30 cellular contexts compared by ENCODE assay signal in genomic region chr10:123034332-123034731, GRCh38.
"Had no signal": no experiment of that assay in that cellular context is flagged by ENCODE, and none has a peak within 500 bp of the region (broad histone marks: within the 10 kb centered on the region; RNA-seq: fewer than 3 reads in every experiment).

No MANE protein-coding gene starts in this region.

- H3K4me3 ChIP-seq: pancreas, prostate gland, skin epidermis, smooth muscle cell, spleen, stomach, suprapubic skin, testis, tibial artery, transverse colon, upper lobe of right lung, uterus had no signal

- DNase-seq: naive B cell; naive thymus-derived CD8-positive, alpha-beta T cell; nephron progenitor cell; nucleus accumbens; pancreas; right cardiac atrium; spleen; stimulated activated CD4-positive, alpha-beta T cell treated with anti-CD3 and anti-CD28 coated beads, Interleukin-12 subunit alpha, Interleukin-12 subunit beta, amount 100 ng/mL, for 4 hours; stimulated activated CD4-positive, alpha-beta T cell treated with anti-CD3 and anti-CD28 coated beads, Interleukin-1b, Interleukin-23, amount 100 ng/mL, for 48 hours; stimulated activated CD4-positive, alpha-beta T cell treated with anti-CD3 and anti-CD28 coated beads, Interleukin-4, amount 100 ng/mL, for 1 hour; stimulated activated CD4-positive, alpha-beta T cell treated with anti-CD3 and anti-CD28 coated beads, Interleukin-4, amount 100 ng/mL, for 4 hours; stimulated activated CD8-positive, alpha-beta memory T cell treated with anti-CD3 and anti-CD28 coated beads, Interleukin-4, amount 100 ng/mL, for 48 hours; stimulated activated naive CD4-positive, alpha-beta T cell; stimulated activated naive CD8-positive, alpha-beta T cell treated with anti-CD3 and anti-CD28 coated beads, Interleukin-15, Interleukin-2, amounts not matched to agents 100 U/mL and 50 U/mL, for 24 hours; stomach; testis; tibial artery; transverse colon; upper lobe of right lung; uterus had no signal

- ATAC-seq: naive thymus-derived CD8-positive, alpha-beta T cell; natural killer cell treated with Interleukin-12 subunit alpha and Interleukin-12 subunit beta and Interleukin-15 and Interleukin-18, amount 100 ng/mL, for 72 hours; pancreas; right cardiac atrium; sciatic nerve; stimulated activated memory B cell treated with anti-CD40 and anti-IgM and Interleukin-4, amounts not matched to agents 10 μg/mL and 1 μg/mL and 100 μg/mL, for 72 hours; stimulated activated naive CD8-positive, alpha-beta T cell treated with anti-CD3 and anti-CD28 coated beads, Interleukin-15, Interleukin-2, amounts not matched to agents 100 U/mL and 50 U/mL, for 24 hours; upper lobe of right lung had no signal

- H3K36me3 Mint-ChIP-seq: natural killer cell treated with Interleukin-12 subunit alpha and Interleukin-12 subunit beta and Interleukin-15 and Interleukin-18, amount 100 ng/mL, for 72 hours had no signal

- H3K9me3 ChIP-seq: neutrophil, pancreas, prostate gland, spleen, stomach, suprapubic skin, testis, tibial artery, transverse colon, upper lobe of right lung, uterus had no signal

- H3K4me1 ChIP-seq: pancreas, prostate gland, stomach, suprapubic skin, testis, tibial artery, upper lobe of right lung, uterus had no signal

- H3K27ac Mint-ChIP-seq: natural killer cell treated with Interleukin-12 subunit alpha and Interleukin-12 subunit beta and Interleukin-15 and Interleukin-18, amount 100 ng/mL, for 72 hours; nephron progenitor cell; stimulated activated memory B cell treated with anti-CD40 and anti-IgM and Interleukin-4, amounts not matched to agents 10 μg/mL and 1 μg/mL and 100 μg/mL, for 72 hours; type B pancreatic cell had no signal

- H3K4me1 Mint-ChIP-seq: stimulated activated memory B cell treated with anti-CD40 and anti-IgM and Interleukin-4, amounts not matched to agents 10 μg/mL and 1 μg/mL and 100 μg/mL, for 72 hours had no signal

- H3K4me3 Mint-ChIP-seq: naive B cell; naive thymus-derived CD8-positive, alpha-beta T cell; natural killer cell treated with Interleukin-12 subunit alpha and Interleukin-12 subunit beta and Interleukin-15 and Interleukin-18, amount 100 ng/mL, for 72 hours; nephron progenitor cell; neural crest cell; stimulated activated memory B cell treated with anti-CD40 and anti-IgM and Interleukin-4, amounts not matched to agents 10 μg/mL and 1 μg/mL and 100 μg/mL, for 72 hours; type B pancreatic cell had no signal

- H3K4me2 ChIP-seq: smooth muscle cell had no signal

- H3K36me3 ChIP-seq: neutrophil, pancreas, transverse colon, uterus had no signal

- H3K9me3 Mint-ChIP-seq: naive B cell; naive thymus-derived CD8-positive, alpha-beta T cell; natural killer cell treated with Interleukin-12 subunit alpha and Interleukin-12 subunit beta and Interleukin-15 and Interleukin-18, amount 100 ng/mL, for 72 hours; nephron progenitor cell; neural crest cell; stimulated activated memory B cell treated with anti-CD40 and anti-IgM and Interleukin-4, amounts not matched to agents 10 μg/mL and 1 μg/mL and 100 μg/mL, for 72 hours; type B pancreatic cell had no signal

- H3K27me3 Mint-ChIP-seq: naive B cell; naive thymus-derived CD8-positive, alpha-beta T cell; natural killer cell treated with Interleukin-12 subunit alpha and Interleukin-12 subunit beta and Interleukin-15 and Interleukin-18, amount 100 ng/mL, for 72 hours; stimulated activated memory B cell treated with anti-CD40 and anti-IgM and Interleukin-4, amounts not matched to agents 10 μg/mL and 1 μg/mL and 100 μg/mL, for 72 hours; type B pancreatic cell had no signal

- FAIRE-seq: pancreas had no signal

- H3K27ac ChIP-seq: neutrophil, pancreas, skin epidermis, spleen, stomach, suprapubic skin, testis, tibial artery, transverse colon, upper lobe of right lung, uterus had no signal

- H3K27me3 ChIP-seq: neutrophil, pancreas, spleen, stomach, suprapubic skin, testis, tibial artery, transverse colon, upper lobe of right lung, uterus had no signal
